In genomic region chr16:10552998-10553491, GRCh38 we compare ENCODE assay signal across 8 cellular contexts. TPM values are rescaled to one million over a fixed set of nuclear protein-coding genes. Genes with fewer than 3 reads are reported as not detected.
DNase-seq lines count a peak whose midpoint lies in the region; ATAC-seq and TF ChIP-seq lines count a peak whose summit lies in the region.

No MANE protein-coding gene starts in this region.

- no TSS peak for BruUV-seq in MCF 10A (replicated peaks; lab: Mats Ljungman, UMichigan)

- H3K36me3 Mint-ChIP-seq in activated naive CD8-positive, alpha-beta T cell treated with anti-CD3 and anti-CD28 coated beads, Interleukin-2, amount 10 ng/mL, durations not matched to agents 7 days and 5 days, result no peaks in the 10 kb centered on the region
- H3K36me3 Mint-ChIP-seq in naive thymus-derived CD4-positive, alpha-beta T cell, result peaks cover 0 to 10% (median 3%) of the 10 kb centered on the region in 5 donors
- H3K36me3 Mint-ChIP-seq in MCF 10A (ENCODE audit: insufficient read depth, unreplicated experiment), result no peaks in the 10 kb centered on the region

- no peaks in the 10 kb centered on the region for H3K9me2 ChIP-seq in SU-DHL-6 (replicated peaks; ENCODE audit: insufficient read depth, low read length)

- H3K4me1 ChIP-seq in naive thymus-derived CD4-positive, alpha-beta T cell (ENCODE audit: control insufficient read depth in 2 of 2, insufficient read depth in 2 of 2, low read length in 2 of 2), result no peaks in the 10 kb centered on the region
- H3K4me1 ChIP-seq in aorta (ENCODE audit: control insufficient read depth in 1 of 2, insufficient read depth in 2 of 2, low read length in 2 of 2), result no peaks in the 10 kb centered on the region

- peak overlapping the region; percentile 42 for H3K4me2 ChIP-seq in SU-DHL-6 (ENCODE audit: low read depth, low read length, poor library complexity, severe bottlenecking)

- TF ChIP-seq CTCF in SU-DHL-6 (IDR thresholded peaks at IDR 0.05; ENCODE audit: insufficient read depth, low read length, poor library complexity, severe bottlenecking) (no peak), MCF 10A (IDR thresholded peaks at IDR 0.05; ENCODE audit: unreplicated experiment) (no peak)

- POLR2A ChIA-PET in activated naive CD8-positive, alpha-beta T cell treated with anti-CD3 and anti-CD28 coated beads, Interleukin-2, amount 10 ng/mL, durations not matched to agents 7 days and 5 days (lab: Charles Lee), result no interaction called here
- POLR2A ChIA-PET in naive thymus-derived CD4-positive, alpha-beta T cell (lab: Charles Lee), result interaction anchor here (0.7 kb wide), 1 partner anchor 10 kb away, joined by 3 read pairs; no protein-coding TSS in a partner anchor
- POLR2A ChIA-PET in MCF 10A (lab: Yijun Ruan, JAX), result no interaction called here

- intact Hi-C loops in naive thymus-derived CD4-positive, alpha-beta T cell (cut with micrococcal nuclease), result no loop called here
- intact Hi-C loops in aorta (cut with DNase I) (no loop called here), MCF 10A (cut with micrococcal nuclease) (no loop called here)

- peak overlapping the region; percentile 85 for H3K4me3 Mint-ChIP-seq in activated naive CD8-positive, alpha-beta T cell treated with anti-CD3 and anti-CD28 coated beads, Interleukin-2, amount 10 ng/mL, durations not matched to agents 7 days and 5 days
- H3K4me3 Mint-ChIP-seq in naive thymus-derived CD4-positive, alpha-beta T cell, result peak overlapping the region; percentile 73 to 91 (median 84)
- H3K4me3 Mint-ChIP-seq in MCF 10A (ENCODE audit: unreplicated experiment), result no peak overlapping the region

- TF ChIP-seq POLR2A in GM18505 (IDR thresholded peaks at IDR 0.05; ENCODE audit: borderline replicate concordance, extremely low read depth, insufficient read depth, insufficient read length), result no peak

- H3K27me3 ChIP-seq in SU-DHL-6 (ENCODE audit: low read length), result no peaks in the 10 kb centered on the region
- no peaks in the 10 kb centered on the region for H3K27me3 ChIP-seq in naive thymus-derived CD4-positive, alpha-beta T cell (ENCODE audit: control insufficient read depth in 2 of 2, insufficient read depth in 2 of 2, low read length in 2 of 2)
- H3K27me3 ChIP-seq in aorta (ENCODE audit: control insufficient read depth in 1 of 2, insufficient read depth in 2 of 2, low read length in 1 of 2), result no peaks in the 10 kb centered on the region

- no peaks in the 10 kb centered on the region for H3F3A ChIP-seq in SU-DHL-6 (ENCODE audit: insufficient read depth)

- H3K27ac ChIP-seq in SU-DHL-6 (ENCODE audit: low read depth, low read length) (no peak overlapping the region), aorta (ENCODE audit: low read depth in 1 of 2, low read length in 2 of 2) (no peak overlapping the region)
- H3K27ac ChIP-seq in naive thymus-derived CD4-positive, alpha-beta T cell (ENCODE audit: low read depth, low read length), result no peak overlapping the region

- H3K4me1 Mint-ChIP-seq in activated naive CD8-positive, alpha-beta T cell treated with anti-CD3 and anti-CD28 coated beads, Interleukin-2, amount 10 ng/mL, durations not matched to agents 7 days and 5 days, result peaks cover 7% of the 10 kb centered on the region
- peaks cover 0 to 13% (median 9%) of the 10 kb centered on the region in 7 donors for H3K4me1 Mint-ChIP-seq in naive thymus-derived CD4-positive, alpha-beta T cell
- no peaks in the 10 kb centered on the region for H3K4me1 Mint-ChIP-seq in MCF 10A (ENCODE audit: insufficient read depth, unreplicated experiment)

- ATAC-seq in GM18505 (IDR thresholded peaks at IDR 0.05; ENCODE audit: unreplicated experiment) (peak; percentile 78), HG02678 (IDR thresholded peaks at IDR 0.05; ENCODE audit: unreplicated experiment) (peak; percentile 99), aorta (ENCODE audit: low FRiP score) (peak; percentile 62), HG03439 (IDR thresholded peaks at IDR 0.05; ENCODE audit: unreplicated experiment) (no peak)
- ATAC-seq in activated naive CD8-positive, alpha-beta T cell treated with anti-CD3 and anti-CD28 coated beads, Interleukin-2, amount 10 ng/mL, durations not matched to agents 7 days and 5 days (ENCODE audit: low read depth), result peak; percentile 70
- ATAC-seq in naive thymus-derived CD4-positive, alpha-beta T cell, result peak; percentile 96

- H3K9me3 ChIP-seq in SU-DHL-6 (ENCODE audit: insufficient read depth, low read length) (no peaks in the 10 kb centered on the region), aorta (ENCODE audit: control insufficient read depth, low read length) (peaks cover 3% of the 10 kb centered on the region)
- peaks cover 0 to 1% (median 0%) of the 10 kb centered on the region in 3 experiments for H3K9me3 ChIP-seq in naive thymus-derived CD4-positive, alpha-beta T cell (ENCODE audit: control insufficient read depth in 2 of 3, low read length in 3 of 3)

- H3K9me3 Mint-ChIP-seq in activated naive CD8-positive, alpha-beta T cell treated with anti-CD3 and anti-CD28 coated beads, Interleukin-2, amount 10 ng/mL, durations not matched to agents 7 days and 5 days, result peaks cover 14% of the 10 kb centered on the region
- H3K9me3 Mint-ChIP-seq in naive thymus-derived CD4-positive, alpha-beta T cell, result peaks cover 0 to 23% (median 6%) of the 10 kb centered on the region in 11 donors
- H3K9me3 Mint-ChIP-seq in MCF 10A (ENCODE audit: unreplicated experiment), result no peaks in the 10 kb centered on the region

- H3K36me3 ChIP-seq in SU-DHL-6 (ENCODE audit: low read length), result no peaks in the 10 kb centered on the region
- H3K36me3 ChIP-seq in naive thymus-derived CD4-positive, alpha-beta T cell (ENCODE audit: control insufficient read depth in 2 of 3, insufficient read depth in 3 of 3, low read length in 3 of 3), result no peaks in the 10 kb centered on the region
- H3K36me3 ChIP-seq in aorta (ENCODE audit: control insufficient read depth in 1 of 2, insufficient read depth in 2 of 2, low read length in 1 of 2), result no peaks in the 10 kb centered on the region

- H4K20me1 ChIP-seq in SU-DHL-6 (ENCODE audit: low read depth, low read length), result no peaks in the 10 kb centered on the region

- DNase-seq in activated naive CD8-positive, alpha-beta T cell treated with anti-CD3 and anti-CD28 coated beads, Interleukin-2, amount 10 ng/mL, durations not matched to agents 7 days and 5 days, result peak; percentile 37
- DNase-seq in naive thymus-derived CD4-positive, alpha-beta T cell, result peak in 8 of 9 donors; percentile 19 to 62 (median 43)
- DNase-seq in aorta (peak in 1 of 2 donors; percentile 79), MCF 10A (ENCODE audit: unreplicated experiment) (no peak)

- H3K27ac Mint-ChIP-seq in activated naive CD8-positive, alpha-beta T cell treated with anti-CD3 and anti-CD28 coated beads, Interleukin-2, amount 10 ng/mL, durations not matched to agents 7 days and 5 days, result peak overlapping the region; percentile 67
- peak overlapping the region in 8 of 9 donors; percentile 10 to 77 (median 68) for H3K27ac Mint-ChIP-seq in naive thymus-derived CD4-positive, alpha-beta T cell
- H3K27ac Mint-ChIP-seq in MCF 10A (ENCODE audit: low read depth, unreplicated experiment), result no peak overlapping the region

- peaks cover 5% of the 10 kb centered on the region for H3K27me3 Mint-ChIP-seq in activated naive CD8-positive, alpha-beta T cell treated with anti-CD3 and anti-CD28 coated beads, Interleukin-2, amount 10 ng/mL, durations not matched to agents 7 days and 5 days
- H3K27me3 Mint-ChIP-seq in naive thymus-derived CD4-positive, alpha-beta T cell, result peaks cover 4 to 15% (median 12%) of the 10 kb centered on the region in 5 donors
- no peaks in the 10 kb centered on the region for H3K27me3 Mint-ChIP-seq in MCF 10A (ENCODE audit: insufficient read depth, unreplicated experiment)

- WGBS in aorta, 2 donors, result 73 to 75% methylated on average over 19 of the region's 19 CpGs

- no peak overlapping the region for H3K9ac ChIP-seq in SU-DHL-6 (ENCODE audit: low read length)

- CTCF ChIA-PET in naive thymus-derived CD4-positive, alpha-beta T cell (lab: Charles Lee), result no interaction called here
- CTCF ChIA-PET in MCF 10A (lab: Yijun Ruan, JAX), result interaction anchor here (0.7 kb wide), 1 partner anchor 366 kb away, joined by 3 read pairs; no protein-coding TSS in a partner anchor

- H3K4me3 ChIP-seq in SU-DHL-6 (ENCODE audit: insufficient read depth, low read length, poor library complexity, severe bottlenecking), result peak overlapping the region; percentile 24
- peak overlapping the region; percentile 52 for H3K4me3 ChIP-seq in naive thymus-derived CD4-positive, alpha-beta T cell (ENCODE audit: low read length)
- no peak overlapping the region for H3K4me3 ChIP-seq in aorta (ENCODE audit: low read length in 2 of 2)

- no peaks in the 10 kb centered on the region for H3K79me2 ChIP-seq in SU-DHL-6 (ENCODE audit: insufficient read depth, low read length)

- H2AFZ ChIP-seq in SU-DHL-6 (ENCODE audit: low read depth, low read length, severe bottlenecking), result peak overlapping the region; percentile 65

RNA-seq across cellular contexts. Expression of gene EMP2, which starts 27.4 kb away (rescaled TPM):
- total RNA-seq in activated naive CD8-positive, alpha-beta T cell treated with anti-CD3 and anti-CD28 coated beads, Interleukin-2, amount 10 ng/mL, durations not matched to agents 7 days and 5 days, result not detected
- not detected for total RNA-seq in naive thymus-derived CD4-positive, alpha-beta T cell
- polyA plus RNA-seq in naive thymus-derived CD4-positive, alpha-beta T cell, result not detected
- total RNA-seq in aorta (100 to 1,000 TPM; 133 to 143 TPM), MCF 10A (2022) (1.7 and 4.8 TPM in 2 replicates)
- polyA plus RNA-seq in aorta, result 10 to 100 TPM; 18.9 to 52.6 TPM

Comparison
In these comparisons a context has a peak if more than half of its experiments do, and no peak if none do; other contexts are left out.
1. H3K4me3 ChIP-seq: peak in SU-DHL-6 (single experiment) and naive thymus-derived CD4-positive, alpha-beta T cell (single experiment); none in aorta (0 of 2).
2. RNA of gene EMP2, which starts 27.4 kb away (total RNA-seq): 133 to 143 TPM in aorta; 1.7 to 4.8 TPM in MCF 10A, not detected in activated naive CD8-positive, alpha-beta T cell treated with anti-CD3 and anti-CD28 coated beads, Interleukin-2, amount 10 ng/mL, durations not matched to agents 7 days and 5 days and not detected in naive thymus-derived CD4-positive, alpha-beta T cell; every median in the first group is over 10 times any median in the second.